ENCODE assay signal across 1 cellular context in the genomic region with DNA sequence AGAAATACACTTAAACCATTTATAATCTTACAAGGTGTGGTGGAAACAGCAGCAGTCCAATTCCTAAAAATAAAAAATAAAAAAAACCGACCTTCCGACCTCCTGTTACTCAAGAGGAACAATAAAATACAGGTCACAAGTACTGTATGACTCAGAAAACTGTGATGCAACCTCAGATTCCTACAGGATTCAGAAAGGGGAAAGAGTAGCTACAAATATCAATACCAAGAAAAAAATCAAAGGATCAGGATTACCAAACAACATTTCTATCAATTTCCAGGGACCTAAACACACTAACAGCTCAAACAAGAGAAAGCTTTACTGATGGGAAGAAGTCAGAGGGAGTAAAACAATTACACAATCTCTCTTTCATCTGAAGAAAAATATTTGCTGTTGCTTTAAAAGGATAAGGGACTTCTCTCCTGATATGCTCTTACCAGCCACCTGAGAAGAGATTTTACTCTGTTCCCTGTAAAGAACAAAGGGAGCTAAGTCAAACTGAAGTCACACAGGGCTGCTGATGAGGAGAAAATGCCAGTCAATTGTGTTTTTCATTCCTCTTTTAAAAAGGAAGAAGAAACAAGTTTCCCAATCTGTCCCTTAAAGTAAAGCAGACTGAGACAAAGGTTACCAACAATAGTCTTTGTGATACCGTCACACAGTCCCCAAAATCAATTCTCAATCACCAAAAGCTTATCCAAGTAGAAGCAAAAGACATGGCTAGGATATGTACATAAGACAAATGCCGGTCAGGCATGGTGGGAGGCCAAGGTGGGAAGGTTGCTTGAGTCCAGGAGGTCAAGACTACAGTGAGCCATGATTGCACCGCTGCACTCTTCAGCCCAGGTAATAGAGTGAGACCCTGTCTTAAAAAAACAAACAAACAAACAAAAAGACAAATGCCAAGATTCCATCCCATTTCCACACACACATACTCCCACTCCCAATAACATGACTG.
TF ChIP-seq lines count a peak whose summit lies in the region.

No MANE protein-coding gene starts in this region.

TF ChIP-seq in K562, 482 proteins besides CTCF, POLR2A, EP300 and RAD21 (continued from another document and continues in another):
- TF ChIP-seq, protein P1, sequence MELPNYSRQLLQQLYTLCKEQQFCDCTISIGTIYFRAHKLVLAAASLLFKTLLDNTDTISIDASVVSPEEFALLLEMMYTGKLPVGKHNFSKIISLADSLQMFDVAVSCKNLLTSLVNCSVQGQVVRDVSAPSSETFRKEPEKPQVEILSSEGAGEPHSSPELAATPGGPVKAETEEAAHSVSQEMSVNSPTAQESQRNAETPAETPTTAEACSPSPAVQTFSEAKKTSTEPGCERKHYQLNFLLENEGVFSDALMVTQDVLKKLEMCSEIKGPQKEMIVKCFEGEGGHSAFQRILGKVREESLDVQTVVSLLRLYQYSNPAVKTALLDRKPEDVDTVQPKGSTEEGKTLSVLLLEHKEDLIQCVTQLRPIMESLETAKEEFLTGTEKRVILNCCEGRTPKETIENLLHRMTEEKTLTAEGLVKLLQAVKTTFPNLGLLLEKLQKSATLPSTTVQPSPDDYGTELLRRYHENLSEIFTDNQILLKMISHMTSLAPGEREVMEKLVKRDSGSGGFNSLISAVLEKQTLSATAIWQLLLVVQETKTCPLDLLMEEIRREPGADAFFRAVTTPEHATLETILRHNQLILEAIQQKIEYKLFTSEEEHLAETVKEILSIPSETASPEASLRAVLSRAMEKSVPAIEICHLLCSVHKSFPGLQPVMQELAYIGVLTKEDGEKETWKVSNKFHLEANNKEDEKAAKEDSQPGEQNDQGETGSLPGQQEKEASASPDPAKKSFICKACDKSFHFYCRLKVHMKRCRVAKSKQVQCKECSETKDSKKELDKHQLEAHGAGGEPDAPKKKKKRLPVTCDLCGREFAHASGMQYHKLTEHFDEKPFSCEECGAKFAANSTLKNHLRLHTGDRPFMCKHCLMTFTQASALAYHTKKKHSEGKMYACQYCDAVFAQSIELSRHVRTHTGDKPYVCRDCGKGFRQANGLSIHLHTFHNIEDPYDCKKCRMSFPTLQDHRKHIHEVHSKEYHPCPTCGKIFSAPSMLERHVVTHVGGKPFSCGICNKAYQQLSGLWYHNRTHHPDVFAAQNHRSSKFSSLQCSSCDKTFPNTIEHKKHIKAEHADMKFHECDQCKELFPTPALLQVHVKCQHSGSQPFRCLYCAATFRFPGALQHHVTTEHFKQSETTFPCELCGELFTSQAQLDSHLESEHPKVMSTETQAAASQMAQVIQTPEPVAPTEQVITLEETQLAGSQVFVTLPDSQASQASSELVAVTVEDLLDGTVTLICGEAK (IDR thresholded peaks at IDR 0.05) = peak; percentile 88
- TF ChIP-seq, protein P1 (CRISPR knock-in tag; IDR thresholded peaks at IDR 0.05) = no peak
- TF ChIP-seq BCOR (IDR thresholded peaks at IDR 0.05) (no peak), EP400 (IDR thresholded peaks at IDR 0.05) (peak; percentile 42; the same call in 1 of the 2 replicates), DPF2 (IDR thresholded peaks at IDR 0.05) (peak; percentile 89), FOXM1 (IDR thresholded peaks at IDR 0.05; ENCODE audit: low read depth) (0 out of 2 replicates have a peak, but pooled peaks have one; percentile 13), FOXM1 (CRISPR knock-in tag; IDR thresholded peaks at IDR 0.05; ENCODE audit: low read depth) (no peak), NFE2 (IDR thresholded peaks at IDR 0.05; ENCODE audit: low read depth) (0 out of 2 replicates have a peak, but pooled peaks have one; percentile 2), ATF7 (IDR thresholded peaks at IDR 0.05) (peak; percentile 79), FOS (IDR thresholded peaks at IDR 0.05; ENCODE audit: extremely low read depth, insufficient read length) (peak; percentile 33), ZSCAN29 (IDR thresholded peaks at IDR 0.05) (no peak), HDAC1 (IDR thresholded peaks at IDR 0.05) (0 out of 4 replicates have a peak, but pooled peaks of 1 of the 2 experiments have one; percentile 55), CEBPB (tag; IDR thresholded peaks at IDR 0.05) (peak; percentile 97), TRIM24 (IDR thresholded peaks at IDR 0.05) (peak; percentile 63 to 80), ZNF830 (CRISPR knock-in tag; IDR thresholded peaks at IDR 0.05) (no peak), TBL1XR1 (IDR thresholded peaks at IDR 0.05; ENCODE audit: low read length in 2 of 2) (peak in 1 of 2 experiments; percentile 9; a peak in 1 of 4 replicates), ZFP1 (CRISPR knock-in tag; IDR thresholded peaks at IDR 0.05) (no peak), ARID1B (IDR thresholded peaks at IDR 0.05) (peak; percentile 84), JUN (IDR thresholded peaks at IDR 0.05; ENCODE audit: borderline replicate concordance, low read depth, low read length) (peak; percentile 89), JUN (CRISPR knock-in tag; IDR thresholded peaks at IDR 0.05; ENCODE audit: borderline replicate concordance) (no peak), ZEB2 (IDR thresholded peaks at IDR 0.05) (peak; percentile 72), VEZF1 (CRISPR knock-in tag; IDR thresholded peaks at IDR 0.05) (peak; percentile 30; the same call in 1 of the 2 replicates), RBBP5 (IDR thresholded peaks at IDR 0.05; ENCODE audit: borderline replicate concordance, insufficient read depth, low read length, poor library complexity, severe bottlenecking) (no peak), TEAD4 (IDR thresholded peaks at IDR 0.05; ENCODE audit: low read length) (peak; percentile 46; the same call in 1 of the 2 replicates), TEAD4 (CRISPR knock-in tag; IDR thresholded peaks at IDR 0.05; ENCODE audit: borderline replicate concordance) (no peak), NBN (IDR thresholded peaks at IDR 0.05; ENCODE audit: low read depth) (peak; percentile 66; the same call in 1 of the 2 replicates), NR2C1 (IDR thresholded peaks at IDR 0.05) (no peak), NR2C1 (tag; IDR thresholded peaks at IDR 0.05) (0 out of 2 replicates have a peak, but pooled peaks have one; percentile 52), KDM1A (IDR thresholded peaks at IDR 0.05) (peak in 1 of 2 experiments; percentile 43; a peak in 1 of 4 replicates), ZNF175 (CRISPR knock-in tag; IDR thresholded peaks at IDR 0.05; ENCODE audit: low read depth) (peak; percentile 64; the same call in 1 of the 2 replicates), U2AF2 (optimal IDR thresholded peaks at IDR 0.05; ENCODE audit: low read depth, low read length) (no peak), FOXK2 (conservative IDR thresholded peaks at IDR 0.05 in 1 of 2, IDR thresholded peaks at IDR 0.05 in 1 of 2; ENCODE audit: low read depth in 2 of 2) (peak in 1 of 2 experiments; percentile 55), SMARCC2 (IDR thresholded peaks at IDR 0.05; ENCODE audit: low read depth) (peak; percentile 84; the same call in 1 of the 2 replicates), KHSRP (IDR thresholded peaks at IDR 0.05) (0 out of 2 replicates have a peak, but pooled peaks have one; percentile 7)
- TF ChIP-seq, protein P2, sequence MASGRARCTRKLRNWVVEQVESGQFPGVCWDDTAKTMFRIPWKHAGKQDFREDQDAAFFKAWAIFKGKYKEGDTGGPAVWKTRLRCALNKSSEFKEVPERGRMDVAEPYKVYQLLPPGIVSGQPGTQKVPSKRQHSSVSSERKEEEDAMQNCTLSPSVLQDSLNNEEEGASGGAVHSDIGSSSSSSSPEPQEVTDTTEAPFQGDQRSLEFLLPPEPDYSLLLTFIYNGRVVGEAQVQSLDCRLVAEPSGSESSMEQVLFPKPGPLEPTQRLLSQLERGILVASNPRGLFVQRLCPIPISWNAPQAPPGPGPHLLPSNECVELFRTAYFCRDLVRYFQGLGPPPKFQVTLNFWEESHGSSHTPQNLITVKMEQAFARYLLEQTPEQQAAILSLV (tag; IDR thresholded peaks at IDR 0.05) = peak; percentile 65; the same call in 1 of the 2 replicates
- TF ChIP-seq, protein P3, sequence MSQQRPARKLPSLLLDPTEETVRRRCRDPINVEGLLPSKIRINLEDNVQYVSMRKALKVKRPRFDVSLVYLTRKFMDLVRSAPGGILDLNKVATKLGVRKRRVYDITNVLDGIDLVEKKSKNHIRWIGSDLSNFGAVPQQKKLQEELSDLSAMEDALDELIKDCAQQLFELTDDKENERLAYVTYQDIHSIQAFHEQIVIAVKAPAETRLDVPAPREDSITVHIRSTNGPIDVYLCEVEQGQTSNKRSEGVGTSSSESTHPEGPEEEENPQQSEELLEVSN (IDR thresholded peaks at IDR 0.05; ENCODE audit: borderline replicate concordance in 1 of 2, extremely low read depth in 1 of 2, insufficient read depth in 1 of 2, insufficient read length in 1 of 2, low read depth in 1 of 2, low read length in 1 of 2, poor library complexity in 1 of 2, severe bottlenecking in 1 of 2) = no peak
- TF ChIP-seq, protein P4, sequence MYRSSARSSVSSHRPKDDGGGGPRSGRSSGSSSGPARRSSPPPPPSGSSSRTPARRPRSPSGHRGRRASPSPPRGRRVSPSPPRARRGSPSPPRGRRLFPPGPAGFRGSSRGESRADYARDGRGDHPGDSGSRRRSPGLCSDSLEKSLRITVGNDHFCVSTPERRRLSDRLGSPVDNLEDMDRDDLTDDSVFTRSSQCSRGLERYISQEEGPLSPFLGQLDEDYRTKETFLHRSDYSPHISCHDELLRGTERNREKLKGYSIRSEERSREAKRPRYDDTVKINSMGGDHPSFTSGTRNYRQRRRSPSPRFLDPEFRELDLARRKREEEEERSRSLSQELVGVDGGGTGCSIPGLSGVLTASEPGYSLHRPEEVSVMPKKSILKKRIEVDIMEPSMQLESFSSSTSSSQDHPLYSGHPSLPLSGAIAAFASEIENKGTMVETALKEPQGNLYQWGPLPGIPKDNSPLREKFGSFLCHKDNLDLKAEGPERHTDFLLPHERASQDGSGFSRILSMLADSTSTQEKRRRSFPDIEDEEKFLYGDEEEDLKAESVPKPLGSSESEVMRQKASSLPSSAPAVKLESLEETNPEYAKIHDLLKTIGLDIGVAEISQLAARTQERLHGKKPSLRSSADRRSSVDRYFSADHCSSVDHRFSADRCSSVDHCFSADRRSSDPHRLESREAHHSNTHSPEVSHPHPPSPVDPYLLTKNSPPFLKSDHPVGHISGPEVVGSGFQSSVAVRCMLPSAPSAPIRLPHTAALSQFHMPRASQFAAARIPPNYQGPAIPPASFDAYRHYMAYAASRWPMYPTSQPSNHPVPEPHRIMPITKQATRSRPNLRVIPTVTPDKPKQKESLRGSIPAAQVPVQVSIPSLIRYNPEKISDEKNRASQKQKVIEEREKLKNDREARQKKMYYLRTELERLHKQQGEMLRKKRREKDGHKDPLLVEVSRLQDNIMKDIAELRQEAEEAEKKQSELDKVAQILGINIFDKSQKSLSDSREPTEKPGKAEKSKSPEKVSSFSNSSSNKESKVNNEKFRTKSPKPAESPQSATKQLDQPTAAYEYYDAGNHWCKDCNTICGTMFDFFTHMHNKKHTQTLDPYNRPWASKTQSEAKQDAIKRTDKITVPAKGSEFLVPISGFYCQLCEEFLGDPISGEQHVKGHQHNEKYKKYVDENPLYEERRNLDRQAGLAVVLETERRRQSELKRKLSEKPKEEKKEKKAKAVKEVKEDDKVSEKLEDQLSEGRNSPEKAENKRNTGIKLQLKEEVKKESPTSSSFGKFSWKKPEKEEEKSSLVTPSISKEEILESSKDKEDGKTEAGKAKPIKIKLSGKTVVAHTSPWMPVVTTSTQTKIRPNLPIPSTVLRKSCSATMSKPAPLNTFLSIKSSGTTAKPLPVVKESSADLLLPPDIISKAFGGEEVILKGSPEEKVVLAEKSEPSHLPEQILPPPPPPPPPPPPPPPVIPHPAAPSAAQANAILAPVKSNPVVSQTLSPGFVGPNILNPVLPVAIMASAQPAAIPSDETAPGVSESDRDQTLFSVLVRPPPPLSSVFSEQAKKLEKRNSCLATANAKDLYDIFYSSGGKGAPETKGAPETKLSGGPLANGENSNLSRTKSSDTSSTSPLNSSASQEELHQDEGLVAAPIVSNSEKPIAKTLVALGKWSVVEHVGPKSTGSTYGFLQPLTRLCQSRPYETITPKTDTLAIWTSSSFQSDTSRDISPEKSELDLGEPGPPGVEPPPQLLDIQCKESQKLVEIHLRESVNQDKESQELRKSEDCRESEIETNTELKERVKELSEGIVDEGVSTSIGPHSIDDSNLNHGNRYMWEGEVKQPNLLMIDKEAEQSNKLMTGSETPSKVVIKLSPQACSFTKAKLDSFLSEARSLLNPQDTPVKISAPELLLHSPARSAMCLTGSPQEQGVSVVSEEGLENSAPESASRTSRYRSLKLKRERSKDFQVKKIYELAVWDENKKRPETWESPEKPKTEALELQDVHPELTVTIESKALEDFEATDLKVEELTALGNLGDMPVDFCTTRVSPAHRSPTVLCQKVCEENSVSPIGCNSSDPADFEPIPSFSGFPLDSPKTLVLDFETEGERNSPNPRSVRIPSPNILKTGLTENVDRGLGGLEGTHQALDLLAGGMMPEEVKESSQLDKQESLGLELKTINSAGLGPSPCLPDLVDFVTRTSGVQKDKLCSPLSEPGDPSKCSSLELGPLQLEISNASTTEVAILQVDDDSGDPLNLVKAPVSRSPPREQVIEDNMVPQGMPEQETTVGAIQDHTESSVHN (IDR thresholded peaks at IDR 0.05; ENCODE audit: borderline replicate concordance in 1 of 2, low read depth in 1 of 2) = peak in 1 of 2 experiments; percentile 78; a peak in 1 of 4 replicates
